ENCODE assay signal across 25 cellular contexts in the genomic region with DNA sequence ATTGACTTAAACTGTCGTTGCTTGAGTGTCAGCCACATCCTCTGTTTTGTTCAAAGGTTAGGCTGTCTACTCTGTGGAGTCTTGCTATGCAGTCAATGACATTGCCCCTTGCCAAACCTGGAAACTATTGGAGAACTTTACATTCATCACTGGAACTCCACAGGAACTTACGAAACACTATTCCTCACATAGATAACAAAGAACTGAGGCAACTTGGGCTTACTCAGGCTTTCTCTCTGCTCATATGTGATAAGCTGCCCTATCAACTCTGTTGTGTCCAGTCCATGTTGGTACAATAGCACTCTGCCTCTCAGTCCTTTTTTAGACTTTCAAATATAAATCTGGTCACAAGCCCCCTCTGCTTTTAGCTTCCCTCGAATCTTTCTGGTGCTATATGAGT. TPM values are rescaled to one million over a fixed set of nuclear protein-coding genes. Genes with fewer than 3 reads are reported as not detected.
"Had no signal": no experiment of that assay in that cellular context is flagged by ENCODE, and none has a peak within 500 bp of the region (broad histone marks: within the 10 kb centered on the region; RNA-seq: fewer than 3 reads in every experiment).

No MANE protein-coding gene starts in this region.

- ATAC-seq: HepG2 had no signal

- H3K36me3 Mint-ChIP-seq: IgD-negative memory B cell had no signal

- H3K4me3 Mint-ChIP-seq: IgD-negative memory B cell had no signal

- H3K4me3 ChIP-seq: SJSA1, SK-N-MC had no signal

- H3K4me1 Mint-ChIP-seq: IgD-negative memory B cell had no signal

- H3K36me3 ChIP-seq: SJSA1 had no signal

- H3K27ac ChIP-seq: SJSA1, SK-N-MC had no signal

- H3K27ac Mint-ChIP-seq: IgD-negative memory B cell had no signal

- H3K4me1 ChIP-seq: SJSA1 had no signal

- DNase-seq: KBM-7, MV-4-11, NCI-H1048, NCI-H1105, NCI-H1417, NCI-H1436 treated with DMSO at 0.1 percent for 48 hours, NCI-H1694, NCI-H187 treated with DMSO at 0.1 percent for 48 hours, NCI-H2029 treated with DMSO at 0.1 percent for 48 hours, NCI-H2227 treated with DMSO at 0.1 percent for 48 hours, NCI-H446, NCI-H510A, NCI-H524 treated with DMSO at 0.1 percent for 48 hours, NCI-H69, NCI-H774, Right ventricle myocardium superior, RPMI8226, SIG-M5 had no signal

- H3K27me3 ChIP-seq: SJSA1 had no signal

- H3K9me3 ChIP-seq: SJSA1 had no signal

RNA-seq across cellular contexts. Expression of gene NPY5R, which starts 9.4 kb away (rescaled TPM):
- total RNA-seq: HepG2, HT1080, LHCN-M2, MCF 10A, Right ventricle myocardium superior, SJSA1 had no signal
- polyA plus RNA-seq: HepG2, IgD-negative memory B cell had no signal

RNA-seq across cellular contexts. Expression of gene NPY1R, which starts 20.7 kb away (rescaled TPM):
- total RNA-seq: HepG2, LHCN-M2, SJSA1 had no signal
- polyA plus RNA-seq: HepG2, IgD-negative memory B cell had no signal
